In the genomic region with DNA sequence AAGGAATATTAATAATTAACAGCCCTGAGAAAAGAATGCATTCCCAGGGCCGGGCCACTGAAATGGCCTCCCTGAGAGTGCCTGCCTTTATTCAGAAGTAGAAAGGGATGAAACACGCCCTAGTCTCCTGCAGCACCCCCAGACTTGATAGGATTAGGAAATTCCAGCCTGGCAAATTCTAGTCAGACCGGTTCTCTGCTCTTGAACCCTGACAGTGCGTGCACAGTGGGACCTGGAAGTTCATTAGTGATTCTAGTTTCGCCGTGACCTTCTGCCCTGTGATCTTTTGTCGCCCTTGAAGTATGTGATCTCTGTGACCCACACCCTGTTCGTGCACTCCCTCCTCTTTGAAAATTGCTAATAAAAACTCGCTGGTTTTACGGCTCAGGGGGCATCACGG, we compare ENCODE assay signal across 1 cellular context.
A peak's percentile ranks its signal among the peaks of the same experiment; 100 is the strongest.
TF ChIP-seq lines count a peak whose summit lies in the region.

No MANE protein-coding gene starts in this region.

TF ChIP-seq in HepG2, 621 proteins besides CTCF, POLR2A, EP300 and RAD21 (continued from another document and continues in another):
- TF ChIP-seq CBX1 (IDR thresholded peaks at IDR 0.05; ENCODE audit: low read depth) (no peak), SMAD9 (CRISPR knock-in tag; IDR thresholded peaks at IDR 0.05) (no peak), SOX13 (IDR thresholded peaks at IDR 0.05) (no peak; the same call in 1 of the 2 replicates), SOX13 (CRISPR knock-in tag; conservative IDR thresholded peaks at IDR 0.05 in 1 of 2, IDR thresholded peaks at IDR 0.05 in 1 of 2) (peak in 1 of 2 experiments; percentile 32; a peak in 1 of 4 replicates), ZNF432 (CRISPR knock-in tag; IDR thresholded peaks at IDR 0.05; ENCODE audit: borderline replicate concordance) (no peak), SMC3 (IDR thresholded peaks at IDR 0.05; ENCODE audit: low read length) (no peak), ARNTL (CRISPR knock-in tag; IDR thresholded peaks at IDR 0.05) (0 out of 2 replicates have a peak, but pooled peaks have one; percentile 20), ZBTB42 (CRISPR knock-in tag; IDR thresholded peaks at IDR 0.05) (no peak), ESRRA (CRISPR knock-in tag; IDR thresholded peaks at IDR 0.05; ENCODE audit: low read depth) (peak; percentile 87), HDAC2 (CRISPR knock-in tag; IDR thresholded peaks at IDR 0.05) (peak; percentile 48; the same call in 1 of the 2 replicates), TBX3 (IDR thresholded peaks at IDR 0.05; ENCODE audit: borderline replicate concordance) (peak; percentile 32; the same call in 1 of the 2 replicates), BORCS8-MEF2B (CRISPR knock-in tag; IDR thresholded peaks at IDR 0.05) (no peak), HNF4A (CRISPR knock-in tag; IDR thresholded peaks at IDR 0.05) (peak; percentile 73), TBL1XR1 (IDR thresholded peaks at IDR 0.05; ENCODE audit: borderline replicate concordance, low read length, partially characterized antibody) (no peak), TOPORS (CRISPR knock-in tag; IDR thresholded peaks at IDR 0.05) (no peak), PHF20 (CRISPR knock-in tag; IDR thresholded peaks at IDR 0.05) (no peak), ZNF850 (CRISPR knock-in tag; conservative IDR thresholded peaks at IDR 0.05) (no peak), CBX5 (CRISPR knock-in tag; IDR thresholded peaks at IDR 0.05; ENCODE audit: borderline replicate concordance) (no peak), PITX1 (CRISPR knock-in tag; IDR thresholded peaks at IDR 0.05) (peak; percentile 71; the same call in 1 of the 2 replicates), GLI4 (CRISPR knock-in tag; IDR thresholded peaks at IDR 0.05; ENCODE audit: borderline replicate concordance) (no peak), NR2C2 (CRISPR knock-in tag; IDR thresholded peaks at IDR 0.05; ENCODE audit: borderline replicate concordance) (peak; percentile 60), BCL6 (CRISPR knock-in tag; IDR thresholded peaks at IDR 0.05) (peak; percentile 58; the same call in 1 of the 2 replicates)
- TF ChIP-seq, protein P1, sequence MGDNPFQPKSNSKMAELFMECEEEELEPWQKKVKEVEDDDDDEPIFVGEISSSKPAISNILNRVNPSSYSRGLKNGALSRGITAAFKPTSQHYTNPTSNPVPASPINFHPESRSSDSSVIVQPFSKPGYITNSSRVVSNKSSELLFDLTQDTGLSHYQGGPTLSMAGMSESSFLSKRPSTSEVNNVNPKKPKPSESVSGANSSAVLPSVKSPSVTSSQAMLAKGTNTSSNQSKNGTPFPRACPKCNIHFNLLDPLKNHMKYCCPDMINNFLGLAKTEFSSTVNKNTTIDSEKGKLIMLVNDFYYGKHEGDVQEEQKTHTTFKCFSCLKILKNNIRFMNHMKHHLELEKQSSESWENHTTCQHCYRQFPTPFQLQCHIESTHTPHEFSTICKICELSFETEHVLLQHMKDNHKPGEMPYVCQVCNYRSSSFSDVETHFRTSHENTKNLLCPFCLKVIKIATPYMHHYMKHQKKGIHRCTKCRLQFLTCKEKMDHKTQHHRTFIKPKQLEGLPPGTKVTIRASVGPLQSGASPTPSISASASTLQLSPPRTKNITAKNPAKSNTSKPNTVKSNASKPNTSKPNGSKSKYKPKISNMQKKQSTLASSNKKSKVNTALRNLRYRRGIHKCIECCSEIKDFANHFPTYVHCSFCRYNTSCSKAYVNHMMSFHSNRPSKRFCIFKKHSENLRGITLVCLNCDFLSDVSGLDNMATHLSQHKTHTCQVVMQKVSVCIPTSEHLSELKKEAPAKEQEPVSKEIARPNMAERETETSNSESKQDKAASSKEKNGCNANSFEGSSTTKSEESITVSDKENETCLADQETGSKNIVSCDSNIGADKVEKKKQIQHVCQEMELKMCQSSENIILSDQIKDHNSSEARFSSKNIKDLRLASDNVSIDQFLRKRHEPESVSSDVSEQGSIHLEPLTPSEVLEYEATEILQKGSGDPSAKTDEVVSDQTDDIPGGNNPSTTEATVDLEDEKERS (CRISPR knock-in tag; IDR thresholded peaks at IDR 0.05): no peak
- TF ChIP-seq, protein P2, sequence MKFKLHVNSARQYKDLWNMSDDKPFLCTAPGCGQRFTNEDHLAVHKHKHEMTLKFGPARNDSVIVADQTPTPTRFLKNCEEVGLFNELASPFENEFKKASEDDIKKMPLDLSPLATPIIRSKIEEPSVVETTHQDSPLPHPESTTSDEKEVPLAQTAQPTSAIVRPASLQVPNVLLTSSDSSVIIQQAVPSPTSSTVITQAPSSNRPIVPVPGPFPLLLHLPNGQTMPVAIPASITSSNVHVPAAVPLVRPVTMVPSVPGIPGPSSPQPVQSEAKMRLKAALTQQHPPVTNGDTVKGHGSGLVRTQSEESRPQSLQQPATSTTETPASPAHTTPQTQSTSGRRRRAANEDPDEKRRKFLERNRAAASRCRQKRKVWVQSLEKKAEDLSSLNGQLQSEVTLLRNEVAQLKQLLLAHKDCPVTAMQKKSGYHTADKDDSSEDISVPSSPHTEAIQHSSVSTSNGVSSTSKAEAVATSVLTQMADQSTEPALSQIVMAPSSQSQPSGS (CRISPR knock-in tag; IDR thresholded peaks at IDR 0.05): peak; percentile 34; the same call in 1 of the 2 replicates
- TF ChIP-seq, protein P3, sequence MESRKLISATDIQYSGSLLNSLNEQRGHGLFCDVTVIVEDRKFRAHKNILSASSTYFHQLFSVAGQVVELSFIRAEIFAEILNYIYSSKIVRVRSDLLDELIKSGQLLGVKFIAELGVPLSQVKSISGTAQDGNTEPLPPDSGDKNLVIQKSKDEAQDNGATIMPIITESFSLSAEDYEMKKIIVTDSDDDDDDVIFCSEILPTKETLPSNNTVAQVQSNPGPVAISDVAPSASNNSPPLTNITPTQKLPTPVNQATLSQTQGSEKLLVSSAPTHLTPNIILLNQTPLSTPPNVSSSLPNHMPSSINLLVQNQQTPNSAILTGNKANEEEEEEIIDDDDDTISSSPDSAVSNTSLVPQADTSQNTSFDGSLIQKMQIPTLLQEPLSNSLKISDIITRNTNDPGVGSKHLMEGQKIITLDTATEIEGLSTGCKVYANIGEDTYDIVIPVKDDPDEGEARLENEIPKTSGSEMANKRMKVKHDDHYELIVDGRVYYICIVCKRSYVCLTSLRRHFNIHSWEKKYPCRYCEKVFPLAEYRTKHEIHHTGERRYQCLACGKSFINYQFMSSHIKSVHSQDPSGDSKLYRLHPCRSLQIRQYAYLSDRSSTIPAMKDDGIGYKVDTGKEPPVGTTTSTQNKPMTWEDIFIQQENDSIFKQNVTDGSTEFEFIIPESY (CRISPR knock-in tag; IDR thresholded peaks at IDR 0.05): no peak
- TF ChIP-seq, protein P4, sequence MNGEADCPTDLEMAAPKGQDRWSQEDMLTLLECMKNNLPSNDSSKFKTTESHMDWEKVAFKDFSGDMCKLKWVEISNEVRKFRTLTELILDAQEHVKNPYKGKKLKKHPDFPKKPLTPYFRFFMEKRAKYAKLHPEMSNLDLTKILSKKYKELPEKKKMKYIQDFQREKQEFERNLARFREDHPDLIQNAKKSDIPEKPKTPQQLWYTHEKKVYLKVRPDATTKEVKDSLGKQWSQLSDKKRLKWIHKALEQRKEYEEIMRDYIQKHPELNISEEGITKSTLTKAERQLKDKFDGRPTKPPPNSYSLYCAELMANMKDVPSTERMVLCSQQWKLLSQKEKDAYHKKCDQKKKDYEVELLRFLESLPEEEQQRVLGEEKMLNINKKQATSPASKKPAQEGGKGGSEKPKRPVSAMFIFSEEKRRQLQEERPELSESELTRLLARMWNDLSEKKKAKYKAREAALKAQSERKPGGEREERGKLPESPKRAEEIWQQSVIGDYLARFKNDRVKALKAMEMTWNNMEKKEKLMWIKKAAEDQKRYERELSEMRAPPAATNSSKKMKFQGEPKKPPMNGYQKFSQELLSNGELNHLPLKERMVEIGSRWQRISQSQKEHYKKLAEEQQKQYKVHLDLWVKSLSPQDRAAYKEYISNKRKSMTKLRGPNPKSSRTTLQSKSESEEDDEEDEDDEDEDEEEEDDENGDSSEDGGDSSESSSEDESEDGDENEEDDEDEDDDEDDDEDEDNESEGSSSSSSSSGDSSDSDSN (CRISPR knock-in tag; IDR thresholded peaks at IDR 0.05): no peak
- TF ChIP-seq, protein P5, sequence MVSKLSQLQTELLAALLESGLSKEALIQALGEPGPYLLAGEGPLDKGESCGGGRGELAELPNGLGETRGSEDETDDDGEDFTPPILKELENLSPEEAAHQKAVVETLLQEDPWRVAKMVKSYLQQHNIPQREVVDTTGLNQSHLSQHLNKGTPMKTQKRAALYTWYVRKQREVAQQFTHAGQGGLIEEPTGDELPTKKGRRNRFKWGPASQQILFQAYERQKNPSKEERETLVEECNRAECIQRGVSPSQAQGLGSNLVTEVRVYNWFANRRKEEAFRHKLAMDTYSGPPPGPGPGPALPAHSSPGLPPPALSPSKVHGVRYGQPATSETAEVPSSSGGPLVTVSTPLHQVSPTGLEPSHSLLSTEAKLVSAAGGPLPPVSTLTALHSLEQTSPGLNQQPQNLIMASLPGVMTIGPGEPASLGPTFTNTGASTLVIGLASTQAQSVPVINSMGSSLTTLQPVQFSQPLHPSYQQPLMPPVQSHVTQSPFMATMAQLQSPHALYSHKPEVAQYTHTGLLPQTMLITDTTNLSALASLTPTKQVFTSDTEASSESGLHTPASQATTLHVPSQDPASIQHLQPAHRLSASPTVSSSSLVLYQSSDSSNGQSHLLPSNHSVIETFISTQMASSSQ (IDR thresholded peaks at IDR 0.05; ENCODE audit: low read depth): peak; percentile 35; the same call in 1 of the 2 replicates
- TF ChIP-seq, protein P5 (CRISPR knock-in tag; IDR thresholded peaks at IDR 0.05; ENCODE audit: borderline replicate concordance): peak; percentile 57; the same call in 1 of the 2 replicates
- TF ChIP-seq, protein P6, sequence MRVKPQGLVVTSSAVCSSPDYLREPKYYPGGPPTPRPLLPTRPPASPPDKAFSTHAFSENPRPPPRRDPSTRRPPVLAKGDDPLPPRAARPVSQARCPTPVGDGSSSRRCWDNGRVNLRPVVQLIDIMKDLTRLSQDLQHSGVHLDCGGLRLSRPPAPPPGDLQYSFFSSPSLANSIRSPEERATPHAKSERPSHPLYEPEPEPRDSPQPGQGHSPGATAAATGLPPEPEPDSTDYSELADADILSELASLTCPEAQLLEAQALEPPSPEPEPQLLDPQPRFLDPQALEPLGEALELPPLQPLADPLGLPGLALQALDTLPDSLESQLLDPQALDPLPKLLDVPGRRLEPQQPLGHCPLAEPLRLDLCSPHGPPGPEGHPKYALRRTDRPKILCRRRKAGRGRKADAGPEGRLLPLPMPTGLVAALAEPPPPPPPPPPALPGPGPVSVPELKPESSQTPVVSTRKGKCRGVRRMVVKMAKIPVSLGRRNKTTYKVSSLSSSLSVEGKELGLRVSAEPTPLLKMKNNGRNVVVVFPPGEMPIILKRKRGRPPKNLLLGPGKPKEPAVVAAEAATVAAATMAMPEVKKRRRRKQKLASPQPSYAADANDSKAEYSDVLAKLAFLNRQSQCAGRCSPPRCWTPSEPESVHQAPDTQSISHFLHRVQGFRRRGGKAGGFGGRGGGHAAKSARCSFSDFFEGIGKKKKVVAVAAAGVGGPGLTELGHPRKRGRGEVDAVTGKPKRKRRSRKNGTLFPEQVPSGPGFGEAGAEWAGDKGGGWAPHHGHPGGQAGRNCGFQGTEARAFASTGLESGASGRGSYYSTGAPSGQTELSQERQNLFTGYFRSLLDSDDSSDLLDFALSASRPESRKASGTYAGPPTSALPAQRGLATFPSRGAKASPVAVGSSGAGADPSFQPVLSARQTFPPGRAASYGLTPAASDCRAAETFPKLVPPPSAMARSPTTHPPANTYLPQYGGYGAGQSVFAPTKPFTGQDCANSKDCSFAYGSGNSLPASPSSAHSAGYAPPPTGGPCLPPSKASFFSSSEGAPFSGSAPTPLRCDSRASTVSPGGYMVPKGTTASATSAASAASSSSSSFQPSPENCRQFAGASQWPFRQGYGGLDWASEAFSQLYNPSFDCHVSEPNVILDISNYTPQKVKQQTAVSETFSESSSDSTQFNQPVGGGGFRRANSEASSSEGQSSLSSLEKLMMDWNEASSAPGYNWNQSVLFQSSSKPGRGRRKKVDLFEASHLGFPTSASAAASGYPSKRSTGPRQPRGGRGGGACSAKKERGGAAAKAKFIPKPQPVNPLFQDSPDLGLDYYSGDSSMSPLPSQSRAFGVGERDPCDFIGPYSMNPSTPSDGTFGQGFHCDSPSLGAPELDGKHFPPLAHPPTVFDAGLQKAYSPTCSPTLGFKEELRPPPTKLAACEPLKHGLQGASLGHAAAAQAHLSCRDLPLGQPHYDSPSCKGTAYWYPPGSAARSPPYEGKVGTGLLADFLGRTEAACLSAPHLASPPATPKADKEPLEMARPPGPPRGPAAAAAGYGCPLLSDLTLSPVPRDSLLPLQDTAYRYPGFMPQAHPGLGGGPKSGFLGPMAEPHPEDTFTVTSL (CRISPR knock-in tag; IDR thresholded peaks at IDR 0.05; ENCODE audit: borderline replicate concordance): peak; percentile 64; the same call in 1 of the 2 replicates
- TF ChIP-seq, protein P7, sequence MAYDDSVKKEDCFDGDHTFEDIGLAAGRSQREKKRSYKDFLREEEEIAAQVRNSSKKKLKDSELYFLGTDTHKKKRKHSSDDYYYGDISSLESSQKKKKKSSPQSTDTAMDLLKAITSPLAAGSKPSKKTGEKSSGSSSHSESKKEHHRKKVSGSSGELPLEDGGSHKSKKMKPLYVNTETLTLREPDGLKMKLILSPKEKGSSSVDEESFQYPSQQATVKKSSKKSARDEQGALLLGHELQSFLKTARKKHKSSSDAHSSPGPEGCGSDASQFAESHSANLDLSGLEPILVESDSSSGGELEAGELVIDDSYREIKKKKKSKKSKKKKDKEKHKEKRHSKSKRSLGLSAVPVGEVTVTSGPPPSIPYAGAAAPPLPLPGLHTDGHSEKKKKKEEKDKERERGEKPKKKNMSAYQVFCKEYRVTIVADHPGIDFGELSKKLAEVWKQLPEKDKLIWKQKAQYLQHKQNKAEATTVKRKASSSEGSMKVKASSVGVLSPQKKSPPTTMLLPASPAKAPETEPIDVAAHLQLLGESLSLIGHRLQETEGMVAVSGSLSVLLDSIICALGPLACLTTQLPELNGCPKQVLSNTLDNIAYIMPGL (CRISPR knock-in tag; IDR thresholded peaks at IDR 0.05; ENCODE audit: borderline replicate concordance in 1 of 2, low read depth in 1 of 2): no peak
- TF ChIP-seq, protein P8, sequence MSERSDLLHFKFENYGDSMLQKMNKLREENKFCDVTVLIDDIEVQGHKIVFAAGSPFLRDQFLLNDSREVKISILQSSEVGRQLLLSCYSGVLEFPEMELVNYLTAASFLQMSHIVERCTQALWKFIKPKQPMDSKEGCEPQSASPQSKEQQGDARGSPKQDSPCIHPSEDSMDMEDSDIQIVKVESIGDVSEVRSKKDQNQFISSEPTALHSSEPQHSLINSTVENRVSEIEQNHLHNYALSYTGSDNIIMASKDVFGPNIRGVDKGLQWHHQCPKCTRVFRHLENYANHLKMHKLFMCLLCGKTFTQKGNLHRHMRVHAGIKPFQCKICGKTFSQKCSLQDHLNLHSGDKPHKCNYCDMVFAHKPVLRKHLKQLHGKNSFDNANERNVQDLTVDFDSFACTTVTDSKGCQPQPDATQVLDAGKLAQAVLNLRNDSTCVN (CRISPR knock-in tag; IDR thresholded peaks at IDR 0.05; ENCODE audit: borderline replicate concordance): 0 out of 2 replicates have a peak, but pooled peaks have one; percentile 27
